1 cellular context compared by ENCODE assay signal in the genomic region with DNA sequence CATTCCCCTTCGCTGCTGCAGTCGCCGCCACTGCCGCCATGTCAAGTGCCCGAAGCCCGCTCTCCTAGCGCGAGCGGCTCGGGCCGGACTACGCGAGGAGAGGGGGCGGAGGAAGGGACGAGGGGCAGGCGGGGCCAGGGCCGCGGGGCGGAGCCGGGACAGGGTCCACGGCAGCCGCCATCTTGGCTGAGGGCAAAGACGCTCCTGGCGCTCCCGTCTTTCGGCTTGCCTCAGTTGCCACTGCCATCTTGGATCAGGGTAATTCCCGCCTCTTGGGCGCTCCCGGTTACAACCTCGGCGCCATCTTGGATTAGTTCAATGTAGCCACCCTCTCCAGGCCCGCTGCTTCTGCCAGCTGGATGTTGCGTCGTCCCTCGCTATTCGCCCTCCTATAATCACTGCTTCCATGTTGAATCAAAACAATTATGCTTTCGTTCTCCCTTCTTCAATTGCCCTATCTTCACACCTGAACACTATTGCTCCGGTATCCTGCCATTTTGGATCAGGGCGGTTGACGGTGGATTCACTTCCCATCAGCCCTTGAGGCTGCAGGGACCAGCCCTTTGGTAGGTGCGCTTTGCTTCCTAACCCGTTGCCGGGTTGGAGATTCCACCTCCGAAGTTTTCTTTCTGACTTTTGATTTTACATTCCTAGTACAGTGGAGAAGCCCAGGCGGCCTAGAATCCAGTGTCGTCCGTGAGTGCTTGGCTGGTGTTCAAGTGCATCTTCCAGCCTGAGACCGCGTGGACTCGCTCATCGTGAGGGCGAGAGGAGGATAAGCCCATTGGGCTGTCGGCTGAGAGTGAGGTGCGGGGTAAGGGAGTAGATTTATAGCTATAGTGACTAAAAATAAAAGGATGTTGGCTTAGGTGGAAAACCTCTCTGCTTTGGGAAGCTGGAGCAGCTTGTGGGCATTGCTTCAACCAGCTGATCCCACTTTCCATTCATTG.
TF ChIP-seq lines count a peak whose summit lies in the region.

A gene with protein sequence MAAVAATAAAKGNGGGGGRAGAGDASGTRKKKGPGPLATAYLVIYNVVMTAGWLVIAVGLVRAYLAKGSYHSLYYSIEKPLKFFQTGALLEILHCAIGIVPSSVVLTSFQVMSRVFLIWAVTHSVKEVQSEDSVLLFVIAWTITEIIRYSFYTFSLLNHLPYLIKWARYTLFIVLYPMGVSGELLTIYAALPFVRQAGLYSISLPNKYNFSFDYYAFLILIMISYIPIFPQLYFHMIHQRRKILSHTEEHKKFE (minus strand): TSS at position 66 of the 950 bp plus-strand sequence. CDS start 26 bp downstream, at position 40.

TF ChIP-seq in HepG2, 621 proteins besides CTCF, POLR2A, EP300 and RAD21 (continued from another document and continues in another):
- TF ChIP-seq NR2C2 (CRISPR knock-in tag; IDR thresholded peaks at IDR 0.05; ENCODE audit: borderline replicate concordance): peak; percentile 82; the same call in 1 of the 2 replicates
- TF ChIP-seq MAFG (CRISPR knock-in tag; IDR thresholded peaks at IDR 0.05): no peak
- TF ChIP-seq ZNF20 (CRISPR knock-in tag; IDR thresholded peaks at IDR 0.05): peak; percentile 83; the same call in 1 of the 2 replicates
- TF ChIP-seq ZNF513 (CRISPR knock-in tag; conservative IDR thresholded peaks at IDR 0.05): no peak
- TF ChIP-seq, protein P1, sequence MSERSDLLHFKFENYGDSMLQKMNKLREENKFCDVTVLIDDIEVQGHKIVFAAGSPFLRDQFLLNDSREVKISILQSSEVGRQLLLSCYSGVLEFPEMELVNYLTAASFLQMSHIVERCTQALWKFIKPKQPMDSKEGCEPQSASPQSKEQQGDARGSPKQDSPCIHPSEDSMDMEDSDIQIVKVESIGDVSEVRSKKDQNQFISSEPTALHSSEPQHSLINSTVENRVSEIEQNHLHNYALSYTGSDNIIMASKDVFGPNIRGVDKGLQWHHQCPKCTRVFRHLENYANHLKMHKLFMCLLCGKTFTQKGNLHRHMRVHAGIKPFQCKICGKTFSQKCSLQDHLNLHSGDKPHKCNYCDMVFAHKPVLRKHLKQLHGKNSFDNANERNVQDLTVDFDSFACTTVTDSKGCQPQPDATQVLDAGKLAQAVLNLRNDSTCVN (CRISPR knock-in tag; IDR thresholded peaks at IDR 0.05; ENCODE audit: borderline replicate concordance): 0 out of 2 replicates have a peak, but pooled peaks have one; percentile 46
- TF ChIP-seq ZNF350 (CRISPR knock-in tag; IDR thresholded peaks at IDR 0.05; ENCODE audit: borderline replicate concordance, low read depth): peak; percentile 59; the same call in 1 of the 2 replicates
- TF ChIP-seq PRMT3 (CRISPR knock-in tag; IDR thresholded peaks at IDR 0.05; ENCODE audit: borderline replicate concordance, low read depth): no peak
- TF ChIP-seq REL (CRISPR knock-in tag; conservative IDR thresholded peaks at IDR 0.05): 0 out of 2 replicates have a peak, but pooled peaks have one; percentile 56
- TF ChIP-seq ZNF282 (IDR thresholded peaks at IDR 0.05; ENCODE audit: partially characterized antibody): no peak
- TF ChIP-seq ZNF3 (CRISPR knock-in tag; IDR thresholded peaks at IDR 0.05): no peak
- TF ChIP-seq NFE2L1 (CRISPR knock-in tag; IDR thresholded peaks at IDR 0.05; ENCODE audit: borderline replicate concordance): no peak
- no peak for TF ChIP-seq MEIS1 (CRISPR knock-in tag; IDR thresholded peaks at IDR 0.05; ENCODE audit: borderline replicate concordance)
- TF ChIP-seq MIER2 (CRISPR knock-in tag; IDR thresholded peaks at IDR 0.05): no peak
- no peak for TF ChIP-seq MBNL3 (CRISPR knock-in tag; conservative IDR thresholded peaks at IDR 0.05)
- no peak for TF ChIP-seq SRSF1 (optimal IDR thresholded peaks at IDR 0.05; ENCODE audit: low read depth, low read length)
- TF ChIP-seq NAIF1 (CRISPR knock-in tag; IDR thresholded peaks at IDR 0.05; ENCODE audit: borderline replicate concordance): peak; percentile 72
- TF ChIP-seq GATA4 (IDR thresholded peaks at IDR 0.05; ENCODE audit: borderline replicate concordance, low read depth): no peak
- TF ChIP-seq ZHX2 (IDR thresholded peaks at IDR 0.05; ENCODE audit: low read depth): peak; percentile 98
- TF ChIP-seq ZHX2 (CRISPR knock-in tag; IDR thresholded peaks at IDR 0.05; ENCODE audit: borderline replicate concordance): no peak
- no peak for TF ChIP-seq SNRNP70 (IDR thresholded peaks at IDR 0.05; ENCODE audit: low read depth, low read length)
- no peak for TF ChIP-seq ZSCAN12 (CRISPR knock-in tag; IDR thresholded peaks at IDR 0.05)
- peak; percentile 9; the same call in 1 of the 2 replicates for TF ChIP-seq SOX5 (CRISPR knock-in tag; IDR thresholded peaks at IDR 0.05; ENCODE audit: borderline replicate concordance)
- TF ChIP-seq ZNF777 (CRISPR knock-in tag; IDR thresholded peaks at IDR 0.05): no peak
- TF ChIP-seq, protein P2, sequence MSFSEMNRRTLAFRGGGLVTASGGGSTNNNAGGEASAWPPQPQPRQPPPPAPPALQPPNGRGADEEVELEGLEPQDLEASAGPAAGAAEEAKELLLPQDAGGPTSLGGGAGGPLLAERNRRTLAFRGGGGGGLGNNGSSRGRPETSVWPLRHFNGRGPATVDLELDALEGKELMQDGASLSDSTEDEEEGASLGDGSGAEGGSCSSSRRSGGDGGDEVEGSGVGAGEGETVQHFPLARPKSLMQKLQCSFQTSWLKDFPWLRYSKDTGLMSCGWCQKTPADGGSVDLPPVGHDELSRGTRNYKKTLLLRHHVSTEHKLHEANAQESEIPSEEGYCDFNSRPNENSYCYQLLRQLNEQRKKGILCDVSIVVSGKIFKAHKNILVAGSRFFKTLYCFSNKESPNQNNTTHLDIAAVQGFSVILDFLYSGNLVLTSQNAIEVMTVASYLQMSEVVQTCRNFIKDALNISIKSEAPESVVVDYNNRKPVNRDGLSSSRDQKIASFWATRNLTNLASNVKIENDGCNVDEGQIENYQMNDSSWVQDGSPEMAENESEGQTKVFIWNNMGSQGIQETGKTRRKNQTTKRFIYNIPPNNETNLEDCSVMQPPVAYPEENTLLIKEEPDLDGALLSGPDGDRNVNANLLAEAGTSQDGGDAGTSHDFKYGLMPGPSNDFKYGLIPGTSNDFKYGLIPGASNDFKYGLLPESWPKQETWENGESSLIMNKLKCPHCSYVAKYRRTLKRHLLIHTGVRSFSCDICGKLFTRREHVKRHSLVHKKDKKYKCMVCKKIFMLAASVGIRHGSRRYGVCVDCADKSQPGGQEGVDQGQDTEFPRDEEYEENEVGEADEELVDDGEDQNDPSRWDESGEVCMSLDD (CRISPR knock-in tag; IDR thresholded peaks at IDR 0.05; ENCODE audit: borderline replicate concordance): no peak; the same call in 1 of the 2 replicates
- no peak for TF ChIP-seq PTBP1 (IDR thresholded peaks at IDR 0.05; ENCODE audit: low read depth, low read length, poor library complexity, severe bottlenecking)
- no peak for TF ChIP-seq ZNF713 (CRISPR knock-in tag; IDR thresholded peaks at IDR 0.05)
- no peak for TF ChIP-seq FLYWCH1 (CRISPR knock-in tag; IDR thresholded peaks at IDR 0.05)
- TF ChIP-seq ZNF549 (CRISPR knock-in tag; IDR thresholded peaks at IDR 0.05): no peak
- peak; percentile 85 for TF ChIP-seq KAT8 (CRISPR knock-in tag; IDR thresholded peaks at IDR 0.05)
- TF ChIP-seq, protein P3, sequence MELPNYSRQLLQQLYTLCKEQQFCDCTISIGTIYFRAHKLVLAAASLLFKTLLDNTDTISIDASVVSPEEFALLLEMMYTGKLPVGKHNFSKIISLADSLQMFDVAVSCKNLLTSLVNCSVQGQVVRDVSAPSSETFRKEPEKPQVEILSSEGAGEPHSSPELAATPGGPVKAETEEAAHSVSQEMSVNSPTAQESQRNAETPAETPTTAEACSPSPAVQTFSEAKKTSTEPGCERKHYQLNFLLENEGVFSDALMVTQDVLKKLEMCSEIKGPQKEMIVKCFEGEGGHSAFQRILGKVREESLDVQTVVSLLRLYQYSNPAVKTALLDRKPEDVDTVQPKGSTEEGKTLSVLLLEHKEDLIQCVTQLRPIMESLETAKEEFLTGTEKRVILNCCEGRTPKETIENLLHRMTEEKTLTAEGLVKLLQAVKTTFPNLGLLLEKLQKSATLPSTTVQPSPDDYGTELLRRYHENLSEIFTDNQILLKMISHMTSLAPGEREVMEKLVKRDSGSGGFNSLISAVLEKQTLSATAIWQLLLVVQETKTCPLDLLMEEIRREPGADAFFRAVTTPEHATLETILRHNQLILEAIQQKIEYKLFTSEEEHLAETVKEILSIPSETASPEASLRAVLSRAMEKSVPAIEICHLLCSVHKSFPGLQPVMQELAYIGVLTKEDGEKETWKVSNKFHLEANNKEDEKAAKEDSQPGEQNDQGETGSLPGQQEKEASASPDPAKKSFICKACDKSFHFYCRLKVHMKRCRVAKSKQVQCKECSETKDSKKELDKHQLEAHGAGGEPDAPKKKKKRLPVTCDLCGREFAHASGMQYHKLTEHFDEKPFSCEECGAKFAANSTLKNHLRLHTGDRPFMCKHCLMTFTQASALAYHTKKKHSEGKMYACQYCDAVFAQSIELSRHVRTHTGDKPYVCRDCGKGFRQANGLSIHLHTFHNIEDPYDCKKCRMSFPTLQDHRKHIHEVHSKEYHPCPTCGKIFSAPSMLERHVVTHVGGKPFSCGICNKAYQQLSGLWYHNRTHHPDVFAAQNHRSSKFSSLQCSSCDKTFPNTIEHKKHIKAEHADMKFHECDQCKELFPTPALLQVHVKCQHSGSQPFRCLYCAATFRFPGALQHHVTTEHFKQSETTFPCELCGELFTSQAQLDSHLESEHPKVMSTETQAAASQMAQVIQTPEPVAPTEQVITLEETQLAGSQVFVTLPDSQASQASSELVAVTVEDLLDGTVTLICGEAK (IDR thresholded peaks at IDR 0.05): no peak
- TF ChIP-seq, protein P3 (CRISPR knock-in tag; IDR thresholded peaks at IDR 0.05): peak; percentile 63; the same call in 1 of the 2 replicates
- no peak for TF ChIP-seq SOX13 (IDR thresholded peaks at IDR 0.05)
- peak in 1 of 2 experiments; percentile 39; a peak in 1 of 4 replicates for TF ChIP-seq SOX13 (CRISPR knock-in tag; conservative IDR thresholded peaks at IDR 0.05 in 1 of 2, IDR thresholded peaks at IDR 0.05 in 1 of 2)
